Comparison of ENCODE assay signal across 1 cellular context in genomic region chr1:15180189-15180588, GRCh38.
TF ChIP-seq lines count a peak whose summit lies in the region.

No MANE protein-coding gene starts in this region.

TF ChIP-seq in GM23338, 12 proteins besides CTCF, POLR2A, EP300 and RAD21 (continued from another document):
- no peak for TF ChIP-seq ZNF462 (CRISPR knock-in tag; IDR thresholded peaks at IDR 0.05)
- no peak for TF ChIP-seq ZNF114 (CRISPR knock-in tag; IDR thresholded peaks at IDR 0.05)
